ENCODE assay signal across 23 cellular contexts in genomic region chr19:57437931-57438330, GRCh38. TPM values are rescaled to one million over a fixed set of nuclear protein-coding genes. Genes with fewer than 3 reads are reported as not detected.
DNase-seq lines count a peak whose midpoint lies in the region; ATAC-seq, FAIRE-seq and TF ChIP-seq lines count a peak whose summit lies in the region.
"Had no signal": no experiment of that assay in that cellular context is flagged by ENCODE, and none has a peak within 500 bp of the region (broad histone marks: within the 10 kb centered on the region; RNA-seq: fewer than 3 reads in every experiment).

No MANE protein-coding gene starts in this region.

- FAIRE-seq in HTR-8/SVneo (lab: Jason Lieb, UNC) = peak; percentile 62
- FAIRE-seq: GM19239 had no signal

- no peak overlapping the region for H3K4me3 ChIP-seq in brain microvascular endothelial cell (ENCODE audit: low read depth, low read length)
- no peak overlapping the region for H3K4me3 ChIP-seq in CD4-positive, alpha-beta memory T cell (ENCODE audit: low read length in 2 of 2)

- peak overlapping the region; percentile 70 for H3K4me3 Mint-ChIP-seq in neural crest cell
- H3K4me3 Mint-ChIP-seq in CD4-positive, alpha-beta memory T cell = no peak overlapping the region

- TF ChIP-seq CTCF in brain microvascular endothelial cell (IDR thresholded peaks at IDR 0.05; ENCODE audit: low read depth, low read length, missing control alignments) (no peak), neural crest cell (conservative IDR thresholded peaks at IDR 0.05) (no peak)

- H3K9me3 ChIP-seq in CD4-positive, alpha-beta memory T cell (ENCODE audit: control insufficient read depth in 1 of 2, low read length in 2 of 2) = peaks cover 3 to 8% of the 10 kb centered on the region in 2 donors
- H3K9me3 ChIP-seq: Caco-2 had no signal

- peaks cover 5% of the 10 kb centered on the region for H3K36me3 ChIP-seq in brain microvascular endothelial cell (replicated peaks)
- peaks cover 3% of the 10 kb centered on the region for H3K36me3 ChIP-seq in CD4-positive, alpha-beta memory T cell (ENCODE audit: insufficient read depth, low read length)

- CTCF ChIA-PET in CD4-positive, alpha-beta memory T cell (lab: Charles Lee; ENCODE audit: partially characterized antibody) = no interaction called here

- no peaks in the 10 kb centered on the region for H3K27me3 Mint-ChIP-seq in neural crest cell (ENCODE audit: low read depth)
- H3K27me3 Mint-ChIP-seq in CD4-positive, alpha-beta memory T cell = peaks cover 0 to 2% of the 10 kb centered on the region in 2 donors
- H3K27me3 Mint-ChIP-seq: CD4-positive, CD25-positive, alpha-beta regulatory T cell had no signal

- no peak overlapping the region for H3K27ac ChIP-seq in brain microvascular endothelial cell
- no peak overlapping the region for H3K27ac ChIP-seq in CD4-positive, alpha-beta memory T cell (ENCODE audit: low read depth, low read length)
- H3K27ac ChIP-seq: KMS-11 had no signal

- POLR2A ChIA-PET in CD4-positive, alpha-beta memory T cell (lab: Charles Lee; ENCODE audit: partially characterized antibody) = no interaction called here

- peaks cover 52% of the 10 kb centered on the region for H3K36me3 Mint-ChIP-seq in neural crest cell (ENCODE audit: low read depth)
- peaks cover 58 to 60% of the 10 kb centered on the region in 2 donors for H3K36me3 Mint-ChIP-seq in CD4-positive, alpha-beta memory T cell

- ATAC-seq in HG03354 (IDR thresholded peaks at IDR 0.05; ENCODE audit: poor library complexity, severe bottlenecking, unreplicated experiment) (no peak), HG03442 (IDR thresholded peaks at IDR 0.05; ENCODE audit: unreplicated experiment) (no peak), GM19452 (IDR thresholded peaks at IDR 0.05; ENCODE audit: unreplicated experiment) (no peak)

- H3K4me1 Mint-ChIP-seq in neural crest cell = peaks cover 28% of the 10 kb centered on the region
- H3K4me1 Mint-ChIP-seq in CD4-positive, alpha-beta memory T cell = peaks cover 22 to 39% (median 30%) of the 10 kb centered on the region in 4 donors

- H3K27me3 ChIP-seq in brain microvascular endothelial cell (replicated peaks) = no peaks in the 10 kb centered on the region
- H3K27me3 ChIP-seq in CD4-positive, alpha-beta memory T cell (ENCODE audit: insufficient read depth, low read length) = no peaks in the 10 kb centered on the region

- DNase-seq in EH (ENCODE audit: low read depth) = peak; percentile 34
- no peak for DNase-seq in HTR-8/SVneo (ENCODE audit: insufficient read length, low spot score)
- DNase-seq in brain microvascular endothelial cell = peak; percentile 4
- no peak for DNase-seq in neural crest cell (ENCODE audit: low read depth, low spot score)
- no peak for DNase-seq in CD4-positive, alpha-beta memory T cell
- DNase-seq: Caco-2; CD4-positive, CD25-positive, alpha-beta regulatory T cell; DMS 273 treated with DMSO at 0.1 percent for 48 hours; DMS79 treated with DMSO at 0.1 percent for 48 hours; GF-D8; MV-4-11; NCI-H1694; NCI-H446 treated with DMSO at 0.1 percent for 48 hours; NCI-H526 treated with DMSO at 0.1 percent for 48 hours; Right ventricle myocardium superior; SW 1271 had no signal

- intact Hi-C loops in CD4-positive, alpha-beta memory T cell (cut with micrococcal nuclease) = loop anchor here (10.0 kb wide), 2 partner anchors 307 to 567 kb away; partner anchors contain the start of genes ZNF606 and ZNF776

- peaks cover 19% of the 10 kb centered on the region for H3K9me3 Mint-ChIP-seq in neural crest cell
- H3K9me3 Mint-ChIP-seq in CD4-positive, alpha-beta memory T cell = peaks cover 13 to 48% (median 39%) of the 10 kb centered on the region in 8 donors

- no peak overlapping the region for H3K27ac Mint-ChIP-seq in neural crest cell (ENCODE audit: unreplicated experiment)
- no peak overlapping the region for H3K27ac Mint-ChIP-seq in CD4-positive, alpha-beta memory T cell

- in situ Hi-C loops in brain microvascular endothelial cell (cut with HindIII; ENCODE audit: low pct_ligation_motif_present, low sequenced_read_pairs) = no loop called here

- peaks cover 13% of the 10 kb centered on the region for H3K4me1 ChIP-seq in CD4-positive, alpha-beta memory T cell (ENCODE audit: insufficient read depth, low read length)

RNA-seq across cellular contexts. Expression of gene ZNF749, which starts 2.8 kb away (rescaled TPM):
- 26.1 and 26.3 TPM in 2 replicates for total RNA-seq in neural crest cell
- total RNA-seq in CD4-positive, alpha-beta memory T cell = 10 to 100 TPM; 14.8 to 15.2 TPM
- polyA plus RNA-seq in CD4-positive, alpha-beta memory T cell = 10 to 100 TPM in 1 of 2 donors, 1 to 10 TPM in 1; 5.9 to 21.4 TPM

RNA-seq across cellular contexts. Expression of gene VN1R1, which starts 19.0 kb away (rescaled TPM):
- 0.72 and 0.82 TPM in 2 replicates for total RNA-seq in neural crest cell
- under 1 TPM; 0.36 to 0.76 TPM for total RNA-seq in CD4-positive, alpha-beta memory T cell
- not detected for polyA plus RNA-seq in CD4-positive, alpha-beta memory T cell
- total RNA-seq: M059J, RPMI7951 had no signal

RNA-seq across cellular contexts. Expression of gene ZNF17, which starts 27.0 kb away (rescaled TPM):
- 9.2 and 11.3 TPM in 2 replicates for total RNA-seq in neural crest cell
- total RNA-seq in CD4-positive, alpha-beta memory T cell = 10 to 100 TPM; 28.3 to 29.9 TPM
- polyA plus RNA-seq in CD4-positive, alpha-beta memory T cell = 1 to 10 TPM; 3.6 to 9.5 TPM

RNA-seq across cellular contexts. Expression of gene ZNF772, which starts 39.4 kb away (rescaled TPM):
- total RNA-seq in neural crest cell = 14.6 and 14.9 TPM in 2 replicates
- total RNA-seq in CD4-positive, alpha-beta memory T cell = 10 to 100 TPM; 12.8 to 17.4 TPM
- 1 to 10 TPM; 2.0 to 2.8 TPM for polyA plus RNA-seq in CD4-positive, alpha-beta memory T cell

RNA-seq across cellular contexts. Expression of gene ZNF548, which starts 48.3 kb away (rescaled TPM):
- total RNA-seq in neural crest cell = 22.1 and 22.4 TPM in 2 replicates
- 100 to 1,000 TPM in 1 of 2 experiments, 10 to 100 TPM in 1; 85.4 to 103 TPM for total RNA-seq in CD4-positive, alpha-beta memory T cell
- polyA plus RNA-seq in CD4-positive, alpha-beta memory T cell = 10 to 100 TPM; 14.1 to 14.8 TPM

Comparison
In these comparisons a context has a peak if more than half of its experiments do, and no peak if none do; other contexts are left out.
1. DNase-seq: peak in EH (single experiment) and brain microvascular endothelial cell (single experiment); none in HTR-8/SVneo (single experiment), neural crest cell (single experiment) and CD4-positive, alpha-beta memory T cell (0 of 5).